8 cellular contexts compared by ENCODE assay signal in the genomic region with DNA sequence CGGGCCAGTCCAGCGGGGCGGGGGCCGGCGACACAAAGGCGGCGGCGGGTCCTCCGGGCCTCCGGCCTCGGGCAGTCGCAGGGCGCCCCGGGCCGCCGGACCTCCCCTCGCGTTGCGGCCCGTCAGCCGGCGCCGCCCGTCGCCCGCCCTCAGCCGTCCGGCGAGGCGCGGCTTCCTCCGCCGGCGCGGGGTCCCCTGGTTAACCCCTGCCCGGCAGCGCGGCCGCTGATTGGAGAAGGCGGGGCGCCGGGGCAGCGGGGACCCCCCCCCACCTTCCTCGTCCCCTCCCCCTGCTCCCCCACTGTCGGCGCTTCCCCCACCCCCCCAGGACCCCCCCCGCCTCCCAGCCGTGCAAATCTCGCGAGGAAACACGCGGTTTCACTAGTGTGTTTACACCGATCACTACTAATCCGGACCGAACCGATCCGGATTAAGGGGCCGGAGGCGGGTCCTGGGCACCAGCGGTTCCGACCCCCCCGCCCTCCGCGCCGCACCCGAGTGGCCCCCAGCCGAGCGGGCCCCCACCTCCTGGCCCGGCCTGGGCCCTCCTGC. TPM values are rescaled to one million over a fixed set of nuclear protein-coding genes. Genes with fewer than 3 reads are reported as not detected.
DNase-seq lines count a peak whose midpoint lies in the region; ATAC-seq and TF ChIP-seq lines count a peak whose summit lies in the region.
"Not testable (repeated sequence)": the region's sequence is repeated elsewhere in the genome, so short reads cannot be mapped to it uniquely, and the experiment has no call there.

TLK2 (plus strand) TSS at position 402 of the 552 bp plus-strand sequence. CDS start 2,301 bp downstream, outside the sequence.

- peak within 1 kb of the TSS; percentile 69 for H3K4me3 ChIP-seq in HFF-Myc (replicated peaks; ENCODE audit: low read depth, low read length)

- peak; percentile 84 to 89 for ATAC-seq in activated naive CD4-positive, alpha-beta T cell treated with anti-CD3 and anti-CD28 coated beads, Interleukin-2, amount 50 U/mL, for 72 hours

- peak; percentile 54 for DNase-seq in GM04504 (ENCODE audit: low read depth)
- DNase-seq in HFF-Myc (ENCODE audit: extremely low read depth, low read depth), result peak; percentile 15
- peak; percentile 82 for DNase-seq in NAMALWA (ENCODE audit: low spot score)
- DNase-seq in SW 1271 (lab: John Stamatoyannopoulos, UW), result peak; percentile 50 to 62
- peak; percentile 79 to 86 for DNase-seq in activated naive CD4-positive, alpha-beta T cell treated with anti-CD3 and anti-CD28 coated beads, Interleukin-2, amount 50 U/mL, for 72 hours (ENCODE audit: low spot score in 2 of 2)
- not testable (repeated sequence) for DNase-seq in glomerular endothelial cell (ENCODE audit: extremely low read depth, low read depth, low spot score)
- peak in 51 of 56 donors; percentile 10 to 79 (median 57) for DNase-seq in nucleus accumbens (lab: John Stamatoyannopoulos, UW)

- peak within 1 kb of the TSS; percentile 94 to 98 for H3K27ac Mint-ChIP-seq in activated naive CD4-positive, alpha-beta T cell treated with anti-CD3 and anti-CD28 coated beads, Interleukin-2, amount 50 U/mL, for 72 hours

- TF ChIP-seq CTCF in HFF-Myc (IDR thresholded peaks at IDR 0.05; ENCODE audit: low read depth, low read length, missing control alignments); subcutaneous adipose tissue (IDR thresholded peaks at IDR 0.05; ENCODE audit: low read depth): not testable (repeated sequence)

- not testable (repeated sequence) for H3K9me3 Mint-ChIP-seq in activated naive CD4-positive, alpha-beta T cell treated with anti-CD3 and anti-CD28 coated beads, Interleukin-2, amount 50 U/mL, for 72 hours

- H3K36me3 Mint-ChIP-seq in activated naive CD4-positive, alpha-beta T cell treated with anti-CD3 and anti-CD28 coated beads, Interleukin-2, amount 50 U/mL, for 72 hours, result peaks cover 5 to 13% of the 10 kb centered on the region in 2 donors

RNA-seq across cellular contexts. Expression of gene TLK2, which starts in this region (rescaled TPM):
- total RNA-seq in activated naive CD4-positive, alpha-beta T cell treated with anti-CD3 and anti-CD28 coated beads, Interleukin-2, amount 50 U/mL, for 72 hours, result 10 to 100 TPM; 40.7 to 44.4 TPM
- total RNA-seq in glomerular endothelial cell (27.9 and 28.6 TPM in 2 replicates), subcutaneous adipose tissue (10 to 100 TPM; 35.2 to 49.2 (median 43.6) TPM)
